8 cellular contexts compared by ENCODE assay signal in the genomic region with DNA sequence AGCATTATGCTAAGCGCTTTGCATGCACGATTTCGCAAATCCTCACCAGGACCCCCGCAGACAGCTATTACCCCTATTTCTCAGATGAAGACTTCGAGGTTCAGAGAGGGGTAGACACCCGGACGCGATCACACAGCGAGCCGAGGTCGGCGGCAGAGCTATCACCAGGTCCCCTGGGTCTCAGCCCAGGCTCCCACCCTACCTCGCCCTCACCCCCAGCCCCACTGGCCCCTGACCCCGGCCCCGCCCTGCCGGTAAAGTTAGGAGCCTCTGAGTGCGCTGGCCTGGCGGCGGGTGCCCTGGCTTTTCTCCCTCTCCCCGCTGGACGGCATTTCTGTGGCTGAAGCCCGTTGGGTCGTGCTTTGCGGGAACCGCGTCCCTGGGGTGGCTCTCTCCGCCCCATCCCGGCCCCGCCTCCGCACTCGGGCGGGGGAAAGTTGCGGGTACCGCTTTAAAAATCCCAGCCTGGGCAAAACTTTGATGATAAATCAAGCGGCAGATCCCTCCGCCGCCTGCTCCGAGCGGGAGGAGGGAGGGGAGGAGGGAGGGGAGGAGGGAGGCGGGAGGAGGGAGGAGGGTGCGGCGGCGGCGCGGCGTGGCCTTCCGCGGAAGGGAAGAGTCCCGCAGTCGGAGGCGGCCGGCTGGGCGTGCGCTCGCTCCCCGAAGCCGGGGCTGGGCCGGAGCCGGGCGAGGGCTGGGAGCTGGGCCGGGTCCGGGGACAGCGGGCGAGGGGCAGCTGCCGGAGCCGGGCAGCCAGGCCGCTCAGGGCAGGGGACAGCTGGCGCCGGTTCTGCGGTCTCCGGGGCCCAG. TPM values are rescaled to one million over a fixed set of nuclear protein-coding genes. Genes with fewer than 3 reads are reported as not detected.
DNase-seq lines count a peak whose midpoint lies in the region; ATAC-seq and TF ChIP-seq lines count a peak whose summit lies in the region.

A gene with protein sequence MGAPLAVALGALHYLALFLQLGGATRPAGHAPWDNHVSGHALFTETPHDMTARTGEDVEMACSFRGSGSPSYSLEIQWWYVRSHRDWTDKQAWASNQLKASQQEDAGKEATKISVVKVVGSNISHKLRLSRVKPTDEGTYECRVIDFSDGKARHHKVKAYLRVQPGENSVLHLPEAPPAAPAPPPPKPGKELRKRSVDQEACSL (plus strand): TSS at position 624 of the 810 bp plus-strand sequence. CDS start 224 bp downstream, outside the sequence.

- no peak for DNase-seq in CD8-positive, alpha-beta memory T cell
- peak; percentile 54 for DNase-seq in HuH-7.5 (ENCODE audit: low spot score)
- peak; percentile 34 for DNase-seq in stomach

- ATAC-seq in GM21381 (IDR thresholded peaks at IDR 0.05; ENCODE audit: unreplicated experiment) (no peak), HG02610 (IDR thresholded peaks at IDR 0.05; ENCODE audit: unreplicated experiment) (no peak), HG02763 (IDR thresholded peaks at IDR 0.05; ENCODE audit: unreplicated experiment) (no peak)

- TF ChIP-seq POLR2A in stomach (IDR thresholded peaks at IDR 0.05), result no peak

- H3K27ac ChIP-seq in CD8-positive, alpha-beta memory T cell (ENCODE audit: low read depth, low read length), result no peak within 1 kb of the TSS
- H3K27ac ChIP-seq in stomach, result peak within 1 kb of the TSS in 2 of 5 donors; percentile 23 to 59

- peak in 1 of 2 experiments; percentile 5 for TF ChIP-seq CTCF in brain (conservative IDR thresholded peaks at IDR 0.05)
- TF ChIP-seq CTCF in stomach (IDR thresholded peaks at IDR 0.05), result no peak

- intact Hi-C loops in stomach (cut with DNase I; ENCODE audit: low total_unique reads), result loop anchor here (10.0 kb wide), 1 partner anchor 92 kb away; no protein-coding TSS in a partner anchor

- POLR2A ChIA-PET in CD8-positive, alpha-beta memory T cell (lab: Charles Lee), result no interaction called here

- peaks cover 5 to 14% (median 11%) of the 10 kb centered on the region in 3 donors for H3K4me1 Mint-ChIP-seq in CD8-positive, alpha-beta memory T cell
- H3K4me1 Mint-ChIP-seq in brain, result peaks cover 81% of the 10 kb centered on the region

- H3K9me3 Mint-ChIP-seq in CD8-positive, alpha-beta memory T cell, result peaks cover 0 to 5% (median 0%) of the 10 kb centered on the region in 5 donors
- peaks cover 0 to 9% (median 4%) of the 10 kb centered on the region in 5 experiments for H3K9me3 Mint-ChIP-seq in brain

- no peak within 1 kb of the TSS for H3K4me3 ChIP-seq in CD8-positive, alpha-beta memory T cell (ENCODE audit: low read length)
- peak within 1 kb of the TSS; percentile 59 for H3K4me3 ChIP-seq in iPS-18c (ENCODE audit: insufficient read depth, low read depth, low read length)
- peak within 1 kb of the TSS; percentile 41 to 53 (median 46) for H3K4me3 ChIP-seq in stomach

- whole genome bisulfite sequencing in stomach, 5 donors, result 5 to 19% (median 5%) methylated on average over 15 to 71 of the region's 71 CpGs

- H3K9me3 ChIP-seq in CD8-positive, alpha-beta memory T cell (ENCODE audit: low read length), result no peaks in the 10 kb centered on the region
- H3K9me3 ChIP-seq in iPS-18c (ENCODE audit: control insufficient read depth, insufficient read depth, low read length) (no peaks in the 10 kb centered on the region), stomach (no peaks in the 10 kb centered on the region)

- no peaks in the 10 kb centered on the region for H3K36me3 ChIP-seq in CD8-positive, alpha-beta memory T cell (ENCODE audit: insufficient read depth, low read length)
- H3K36me3 ChIP-seq in stomach, result no peaks in the 10 kb centered on the region

- H3K36me3 Mint-ChIP-seq in CD8-positive, alpha-beta memory T cell, result no peaks in the 10 kb centered on the region
- no peaks in the 10 kb centered on the region for H3K36me3 Mint-ChIP-seq in brain

- peak within 1 kb of the TSS in 6 of 7 donors; percentile 24 to 86 (median 64) for H3K4me3 Mint-ChIP-seq in CD8-positive, alpha-beta memory T cell
- peak within 1 kb of the TSS; percentile 89 to 95 (median 94) for H3K4me3 Mint-ChIP-seq in brain

- CTCF ChIA-PET in CD8-positive, alpha-beta memory T cell (lab: Charles Lee), result interaction anchor here (1.3 kb wide), 1 partner anchor 9 kb away, joined by 3 read pairs; no protein-coding TSS in a partner anchor

- peak within 1 kb of the TSS in 1 of 8 donors; percentile 69 for H3K27ac Mint-ChIP-seq in CD8-positive, alpha-beta memory T cell
- peak within 1 kb of the TSS; percentile 72 to 97 (median 94) for H3K27ac Mint-ChIP-seq in brain

- H3K27me3 ChIP-seq in CD8-positive, alpha-beta memory T cell (ENCODE audit: insufficient read depth, low read length, poor library complexity, severe bottlenecking), result peaks cover 22% of the 10 kb centered on the region
- H3K27me3 ChIP-seq in stomach, result peaks cover 0 to 94% (median 48%) of the 10 kb centered on the region in 3 donors

- H3K27me3 Mint-ChIP-seq in CD8-positive, alpha-beta memory T cell, result peaks cover 38 to 64% of the 10 kb centered on the region in 2 donors
- H3K27me3 Mint-ChIP-seq in brain, result peaks cover 25% of the 10 kb centered on the region

- H3K4me1 ChIP-seq in CD8-positive, alpha-beta memory T cell (ENCODE audit: insufficient read depth, low read length), result no peaks in the 10 kb centered on the region
- peaks cover 11 to 24% (median 16%) of the 10 kb centered on the region in 4 donors for H3K4me1 ChIP-seq in stomach

- no peak for TF ChIP-seq EP300 in stomach (IDR thresholded peaks at IDR 0.05)

RNA-seq across cellular contexts. Expression of the gene that starts here (rescaled TPM):
- not detected for total RNA-seq in CD8-positive, alpha-beta memory T cell
- not detected for polyA plus RNA-seq in CD8-positive, alpha-beta memory T cell
- polyA plus RNA-seq in brain (ENCODE audit: insufficient read depth, low read depth, low replicate concordance) (46.5 TPM), stomach (1 to 10 TPM; 1.1 to 3.7 (median 3.1) TPM)
- total RNA-seq in stomach, result 10 to 100 TPM in 2 of 5 donors, 1 to 10 TPM in 1, not detected in 2; 2.6 to 18.3 (median 16.7) TPM

Comparison
In these comparisons a context has a peak if more than half of its experiments do, and no peak if none do; other contexts are left out.
1. RNA of the gene that starts here (polyA plus RNA-seq): 46.5 TPM in brain (single experiment); 1.1 to 3.7 TPM in stomach and not detected in CD8-positive, alpha-beta memory T cell (single experiment); every median in the first group is over 10 times any median in the second.
2. DNase-seq: peak in HuH-7.5 (single experiment) and stomach (single experiment); none in CD8-positive, alpha-beta memory T cell (0 of 5).